ENCODE assay signal across 8 cellular contexts in the genomic region with DNA sequence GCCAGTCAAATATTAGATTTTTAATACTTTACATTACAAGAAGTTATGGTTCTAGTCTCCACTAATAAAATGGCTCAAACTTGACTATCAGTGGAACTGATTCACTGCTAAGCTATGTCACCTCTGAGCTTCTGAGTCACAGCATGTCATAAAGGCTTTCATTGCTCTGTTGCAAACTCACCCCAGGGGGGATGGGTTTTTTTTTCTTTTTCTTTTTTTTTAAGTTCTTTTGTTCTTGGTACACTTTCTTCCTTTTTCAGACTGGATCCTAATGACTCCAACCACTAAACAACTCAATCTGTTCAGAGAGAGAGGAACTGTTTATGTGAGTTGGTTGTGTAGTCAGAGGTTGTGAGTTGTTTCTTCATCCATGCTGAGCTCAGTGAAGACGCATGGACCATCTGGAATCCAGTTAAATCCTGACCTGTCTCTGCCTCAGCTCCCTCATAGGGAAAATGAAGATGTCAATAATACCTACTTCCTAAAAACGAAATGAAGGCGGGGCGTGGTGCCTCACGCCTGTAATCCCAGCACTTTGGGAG. TPM values are rescaled to one million over a fixed set of nuclear protein-coding genes. Genes with fewer than 3 reads are reported as not detected.
DNase-seq lines count a peak whose midpoint lies in the region; ATAC-seq lines count a peak whose summit lies in the region.

No MANE protein-coding gene starts in this region.

- no peak overlapping the region for H2AFZ ChIP-seq in Karpas-422 (ENCODE audit: low read length)

- H3K36me3 ChIP-seq in Karpas-422 (ENCODE audit: insufficient read depth, low read length) = no peaks in the 10 kb centered on the region

- H3K27ac ChIP-seq in Karpas-422 (ENCODE audit: low read length) = no peak overlapping the region

- no peak overlapping the region for H3K9ac ChIP-seq in Karpas-422 (ENCODE audit: low read length)

- H3K79me2 ChIP-seq in Karpas-422 (ENCODE audit: low read length) = no peaks in the 10 kb centered on the region

- ATAC-seq in GM18870 (IDR thresholded peaks at IDR 0.05; ENCODE audit: unreplicated experiment) (no peak), GM18868 (IDR thresholded peaks at IDR 0.05; ENCODE audit: unreplicated experiment) (no peak)

- no peak overlapping the region for H3K4me2 ChIP-seq in Karpas-422 (ENCODE audit: low read depth, low read length, poor library complexity, severe bottlenecking)

- no peaks in the 10 kb centered on the region for H4K20me1 ChIP-seq in Karpas-422 (ENCODE audit: insufficient read depth, low read depth, low read length)

- no peaks in the 10 kb centered on the region for H3K9me2 ChIP-seq in Karpas-422 (replicated peaks; ENCODE audit: insufficient read depth, low read length)

- no peaks in the 10 kb centered on the region for H3K4me1 ChIP-seq in Karpas-422 (ENCODE audit: low read length)

- DNase-seq in AG08395 (ENCODE audit: low spot score) (peak; percentile 71), M059J (ENCODE audit: low read depth) (peak; percentile 97), dermis microvascular lymphatic vessel endothelial cell (ENCODE audit: low read depth in 2 of 2) (peak; percentile 82 to 95), myocyte (ENCODE audit: low read depth) (peak; percentile 76), NCI-H2107 (lab: John Stamatoyannopoulos, UW) (no peak), Karpas-422 (no peak)

- no peaks in the 10 kb centered on the region for H3K9me3 ChIP-seq in Karpas-422 (ENCODE audit: low read length)

- no peaks in the 10 kb centered on the region for H3K27me3 ChIP-seq in Karpas-422 (ENCODE audit: low read length)

- H3K4me3 ChIP-seq in Karpas-422 (ENCODE audit: low read length) = no peak overlapping the region

RNA-seq across cellular contexts. Expression of gene MYOF, which starts 11.0 kb away (rescaled TPM):
- total RNA-seq in M059J (2014; rRNA removed; shearing (Covaris generic)) = 80.3 and 128 TPM in 2 replicates
- total RNA-seq in dermis microvascular lymphatic vessel endothelial cell = 119 and 180 TPM in 2 replicates
- total RNA-seq in myocyte = 249 and 264 TPM in 2 replicates
- polyA plus RNA-seq in myocyte (2012) = 174 TPM
- 8.1 and 9.2 TPM in 2 replicates for total RNA-seq in Karpas-422 (2014; rRNA removed; shearing (Covaris generic); ENCODE audit: low replicate concordance)

RNA-seq across cellular contexts. Expression of gene CEP55, which starts 25.2 kb away (rescaled TPM):
- 85.5 and 87.9 TPM in 2 replicates for total RNA-seq in M059J (2014; rRNA removed; shearing (Covaris generic))
- total RNA-seq in dermis microvascular lymphatic vessel endothelial cell = 11.6 and 37.1 TPM in 2 replicates
- 2.1 and 3.0 TPM in 2 replicates for total RNA-seq in myocyte
- 0.29 TPM for polyA plus RNA-seq in myocyte (2012)
- 14.6 and 16.5 TPM in 2 replicates for total RNA-seq in Karpas-422 (2014; rRNA removed; shearing (Covaris generic); ENCODE audit: low replicate concordance)

Comparison
In these comparisons a context has a peak if more than half of its experiments do, and no peak if none do; other contexts are left out.
1. DNase-seq: peak in AG08395 (single experiment), M059J (single experiment), dermis microvascular lymphatic vessel endothelial cell (2 of 2) and myocyte (single experiment); none in NCI-H2107 (single experiment) and Karpas-422 (single experiment).